ENCODE assay signal across 8 cellular contexts in genomic region chr22:38755155-38755910, GRCh38. TPM values are rescaled to one million over a fixed set of nuclear protein-coding genes. Genes with fewer than 3 reads are reported as not detected.
DNase-seq lines count a peak whose midpoint lies in the region; ATAC-seq and TF ChIP-seq lines count a peak whose summit lies in the region.

No MANE protein-coding gene starts in this region.

- H3K9me3 Mint-ChIP-seq in stimulated activated naive CD8-positive, alpha-beta T cell treated with anti-CD3 and anti-CD28 coated beads, Interleukin-15, Interleukin-2, amounts not matched to agents 100 ng/mL and 50 ng/mL, for 24 hours: no peaks in the 10 kb centered on the region

- H3K79me1 ChIP-seq in mesendoderm (ENCODE audit: low read length): no peaks in the 10 kb centered on the region

- H3K79me2 ChIP-seq in mesendoderm (ENCODE audit: control insufficient read depth, insufficient read depth, low read length): no peaks in the 10 kb centered on the region

- peak overlapping the region; percentile 93 for H3K4me3 Mint-ChIP-seq in stimulated activated naive CD8-positive, alpha-beta T cell treated with anti-CD3 and anti-CD28 coated beads, Interleukin-15, Interleukin-2, amounts not matched to agents 100 ng/mL and 50 ng/mL, for 24 hours

- no peak for ATAC-seq in HG03095 (IDR thresholded peaks at IDR 0.05; ENCODE audit: unreplicated experiment)

- H3K4ac ChIP-seq in mesendoderm (ENCODE audit: low read depth, low read length): peak overlapping the region; percentile 67

- H3K4me2 ChIP-seq in mesendoderm (ENCODE audit: low read length): peak overlapping the region; percentile 94

- peak overlapping the region; percentile 73 for H3K9ac ChIP-seq in mesendoderm (ENCODE audit: low read length)

- TF ChIP-seq CTCF in GM12864 (IDR thresholded peaks at IDR 0.05; ENCODE audit: low read depth, low read length, missing control alignments): no peak

- peaks cover 76% of the 10 kb centered on the region for H3K4me1 Mint-ChIP-seq in stimulated activated naive CD8-positive, alpha-beta T cell treated with anti-CD3 and anti-CD28 coated beads, Interleukin-15, Interleukin-2, amounts not matched to agents 100 ng/mL and 50 ng/mL, for 24 hours (ENCODE audit: low read depth)

- peak overlapping the region; percentile 29 for H3K18ac ChIP-seq in mesendoderm (ENCODE audit: low read length)

- H4K5ac ChIP-seq in mesendoderm (ENCODE audit: low read length): no peak overlapping the region

- no peak overlapping the region for H2BK120ac ChIP-seq in mesendoderm (ENCODE audit: low read depth, low read length)

- DNase-seq in GM12864 (ENCODE audit: low read depth) (no peak), HAP-1 (ENCODE audit: low spot score in 2 of 2) (peak; percentile 33 to 54), MV-4-11 (lab: John Stamatoyannopoulos, UW) (peak; percentile 51), epidermal melanocyte (ENCODE audit: insufficient read length, low spot score) (peak; percentile 88), mesendoderm (peak; percentile 61)
- peak; percentile 52 for DNase-seq in activated CD8-positive, alpha-beta memory T cell treated with anti-CD3 and anti-CD28 coated beads, Interleukin-2, amount 50 U/mL, for 4 hours

- WGBS in mesendoderm (ENCODE audit: extremely low coverage, insufficient coverage, low lambda C conversion rate): no CpG with 5 or more reads among the region's 74 CpGs

- H3K56ac ChIP-seq in mesendoderm (ENCODE audit: low read length): peak overlapping the region; percentile 76

- H3K27me3 ChIP-seq in HAP-1 (ENCODE audit: low read depth) (no peaks in the 10 kb centered on the region), mesendoderm (ENCODE audit: insufficient read depth, low read length, poor library complexity) (no peaks in the 10 kb centered on the region)

- H3K9me3 ChIP-seq in HAP-1: no peaks in the 10 kb centered on the region

- no peak overlapping the region for H2AK5ac ChIP-seq in mesendoderm (ENCODE audit: low read length)

- H3K36me3 ChIP-seq in HAP-1 (replicated peaks) (peaks cover 23% of the 10 kb centered on the region), mesendoderm (ENCODE audit: control insufficient read depth, insufficient read depth, low read length) (no peaks in the 10 kb centered on the region)

- peak overlapping the region; percentile 40 for H3K27ac ChIP-seq in mesendoderm (ENCODE audit: low read depth, low read length)

- no peak overlapping the region for H4K8ac ChIP-seq in mesendoderm (ENCODE audit: low read depth, low read length)

- in situ Hi-C loops in HAP-1 (cut with MboI; ENCODE audit: low sequenced_read_pairs): no loop called here

- no peaks in the 10 kb centered on the region for H3K27me3 Mint-ChIP-seq in stimulated activated naive CD8-positive, alpha-beta T cell treated with anti-CD3 and anti-CD28 coated beads, Interleukin-15, Interleukin-2, amounts not matched to agents 100 ng/mL and 50 ng/mL, for 24 hours

- H3K4me3 ChIP-seq in GM12864 (ENCODE audit: low read depth, low read length) (peak overlapping the region; percentile 86), HAP-1 (peak overlapping the region; percentile 48), mesendoderm (ENCODE audit: low read length) (peak overlapping the region; percentile 41)

- peaks cover 31% of the 10 kb centered on the region for H3K36me3 Mint-ChIP-seq in stimulated activated naive CD8-positive, alpha-beta T cell treated with anti-CD3 and anti-CD28 coated beads, Interleukin-15, Interleukin-2, amounts not matched to agents 100 ng/mL and 50 ng/mL, for 24 hours (ENCODE audit: low read depth)

- H2BK5ac ChIP-seq in mesendoderm (ENCODE audit: low read length): no peak overlapping the region

- H3K27ac Mint-ChIP-seq in stimulated activated naive CD8-positive, alpha-beta T cell treated with anti-CD3 and anti-CD28 coated beads, Interleukin-15, Interleukin-2, amounts not matched to agents 100 ng/mL and 50 ng/mL, for 24 hours: peak overlapping the region; percentile 90

- H2BK15ac ChIP-seq in mesendoderm (replicated peaks; ENCODE audit: low read depth): no peak overlapping the region

- peaks cover 19% of the 10 kb centered on the region for H3K4me1 ChIP-seq in HAP-1
- peaks cover 8% of the 10 kb centered on the region for H3K4me1 ChIP-seq in mesendoderm (ENCODE audit: control insufficient read depth, low read depth, low read length)

- no peak overlapping the region for H3K23ac ChIP-seq in mesendoderm (ENCODE audit: low read length)

RNA-seq across cellular contexts. Expression of gene SUN2, which starts 0.5 kb away (rescaled TPM):
- 5.8 TPM for polyA plus RNA-seq in mesendoderm (2013, experiment 1 of 2)
- 5.7 TPM for polyA plus RNA-seq in mesendoderm (2013, experiment 2 of 2)

RNA-seq across cellular contexts. Expression of gene DNAL4, which starts 38.6 kb away (rescaled TPM):
- 6.0 TPM for polyA plus RNA-seq in mesendoderm (2013, experiment 1 of 2)
- polyA plus RNA-seq in mesendoderm (2013, experiment 2 of 2): 6.0 TPM

RNA-seq across cellular contexts. Expression of gene GTPBP1, which starts 49.6 kb away (rescaled TPM):
- 34.9 TPM for polyA plus RNA-seq in mesendoderm (2013, experiment 1 of 2)
- 34.2 TPM for polyA plus RNA-seq in mesendoderm (2013, experiment 2 of 2)

RNA-seq across cellular contexts. Expression of gene JOSD1, which starts 54.6 kb away (rescaled TPM):
- 17.5 TPM for polyA plus RNA-seq in mesendoderm (2013, experiment 1 of 2)
- 16.2 TPM for polyA plus RNA-seq in mesendoderm (2013, experiment 2 of 2)
